Comparison of ENCODE assay signal across 1 cellular context in genomic region chr19:43318796-43319314, GRCh38.
TF ChIP-seq lines count a peak whose summit lies in the region.

No MANE protein-coding gene starts in this region.

TF ChIP-seq in GM23338, 12 proteins besides CTCF, POLR2A, EP300 and RAD21 (continued from another document):
- no peak for TF ChIP-seq ZNF462 (CRISPR knock-in tag; IDR thresholded peaks at IDR 0.05)
- TF ChIP-seq STAT1 (IDR thresholded peaks at IDR 0.05; ENCODE audit: unreplicated experiment), result no peak
- TF ChIP-seq CREB1 (CRISPR knock-in tag; IDR thresholded peaks at IDR 0.05; ENCODE audit: low read depth), result no peak
- no peak for TF ChIP-seq ZNF114 (CRISPR knock-in tag; IDR thresholded peaks at IDR 0.05)
- TF ChIP-seq REST (IDR thresholded peaks at IDR 0.05; ENCODE audit: unreplicated experiment), result no peak
- TF ChIP-seq EZH2 (IDR thresholded peaks at IDR 0.05; ENCODE audit: low read depth, unreplicated experiment), result no peak
- no peak for TF ChIP-seq JUNB (IDR thresholded peaks at IDR 0.05; ENCODE audit: unreplicated experiment)
- TF ChIP-seq POLR2AphosphoS5 (IDR thresholded peaks at IDR 0.05; ENCODE audit: low read depth), result no peak
- TF ChIP-seq NANOG (IDR thresholded peaks at IDR 0.05; ENCODE audit: borderline replicate concordance), result no peak
